In genomic region chr4:73870260-73870659, GRCh38 we compare ENCODE assay signal across 11 cellular contexts. TPM values are rescaled to one million over a fixed set of nuclear protein-coding genes. Genes with fewer than 3 reads are reported as not detected.
DNase-seq lines count a peak whose midpoint lies in the region; ATAC-seq and TF ChIP-seq lines count a peak whose summit lies in the region.
"Had no signal": no experiment of that assay in that cellular context is flagged by ENCODE, and none has a peak within 500 bp of the region (broad histone marks: within the 10 kb centered on the region; RNA-seq: fewer than 3 reads in every experiment).

No MANE protein-coding gene starts in this region.

- H3K4me3 Mint-ChIP-seq in T-helper 17 cell = no peak overlapping the region
- H3K4me3 Mint-ChIP-seq in CD4-positive, alpha-beta memory T cell = no peak overlapping the region

- POLR2A ChIA-PET in CD4-positive, alpha-beta memory T cell (lab: Charles Lee; ENCODE audit: partially characterized antibody) = no interaction called here

- no peaks in the 10 kb centered on the region for H3K36me3 Mint-ChIP-seq in T-helper 17 cell (ENCODE audit: low read depth)
- H3K36me3 Mint-ChIP-seq in CD4-positive, alpha-beta memory T cell = no peaks in the 10 kb centered on the region

- no peaks in the 10 kb centered on the region for H3K36me3 ChIP-seq in right atrium auricular region
- H3K36me3 ChIP-seq in CD4-positive, alpha-beta memory T cell (ENCODE audit: insufficient read depth, low read length) = no peaks in the 10 kb centered on the region
- H3K36me3 ChIP-seq: cardiac muscle cell had no signal

- H3K27me3 Mint-ChIP-seq in T-helper 17 cell = peaks cover 13% of the 10 kb centered on the region
- H3K27me3 Mint-ChIP-seq in CD4-positive, alpha-beta memory T cell = peaks cover 6 to 10% of the 10 kb centered on the region in 2 donors

- ATAC-seq in Right ventricle myocardium inferior = peak; percentile 26
- ATAC-seq in HG02885 (IDR thresholded peaks at IDR 0.05; ENCODE audit: poor library complexity, unreplicated experiment) = no peak
- no peak for ATAC-seq in T-helper 17 cell

- intact Hi-C loops in Right ventricle myocardium inferior (cut with DNase I) = no loop called here
- intact Hi-C loops in CD4-positive, alpha-beta memory T cell (cut with micrococcal nuclease) = no loop called here

- peaks cover 0 to 5% (median 0%) of the 10 kb centered on the region in 8 donors for H3K9me3 Mint-ChIP-seq in CD4-positive, alpha-beta memory T cell

- no peak overlapping the region for H3K27ac Mint-ChIP-seq in T-helper 17 cell
- no peak overlapping the region for H3K27ac Mint-ChIP-seq in CD4-positive, alpha-beta memory T cell

- no peak overlapping the region for H3K27ac ChIP-seq in right atrium auricular region
- H3K27ac ChIP-seq in CD4-positive, alpha-beta memory T cell (ENCODE audit: low read depth, low read length) = no peak overlapping the region
- H3K27ac ChIP-seq: cardiac muscle cell had no signal

- no peaks in the 10 kb centered on the region for H3K9me3 ChIP-seq in right atrium auricular region
- no peaks in the 10 kb centered on the region for H3K9me3 ChIP-seq in T-helper 17 cell (ENCODE audit: control insufficient read depth, low read length, poor library complexity, severe bottlenecking)
- H3K9me3 ChIP-seq in CD4-positive, alpha-beta memory T cell (ENCODE audit: control insufficient read depth in 1 of 2, low read length in 2 of 2) = no peaks in the 10 kb centered on the region

- peaks cover 2% of the 10 kb centered on the region for H3K4me1 Mint-ChIP-seq in T-helper 17 cell
- H3K4me1 Mint-ChIP-seq in CD4-positive, alpha-beta memory T cell = no peaks in the 10 kb centered on the region

- DNase-seq in Right ventricle myocardium inferior (ENCODE audit: missing footprints) = no peak
- DNase-seq in right atrium auricular region (ENCODE audit: low spot score) = no peak
- peak; percentile 57 for DNase-seq in epithelial cell of esophagus (ENCODE audit: low read depth)
- DNase-seq in lung microvascular endothelial cell (ENCODE audit: low read depth in 2 of 2) = peak; percentile 9 to 62
- no peak for DNase-seq in activated gamma-delta T cell (lab: John Stamatoyannopoulos, UW)
- no peak for DNase-seq in T-helper 17 cell
- DNase-seq in CD4-positive, alpha-beta memory T cell = no peak
- DNase-seq: activated CD4-positive, alpha-beta T cell treated with anti-CD3 and anti-CD28 coated beads, Interleukin-2, amount 50 U/mL, for 48 hours; NCI-H1105 treated with DMSO at 0.1 percent for 48 hours had no signal

- H3K4me1 ChIP-seq in right atrium auricular region = peaks cover 0 to 20% of the 10 kb centered on the region in 2 donors
- H3K4me1 ChIP-seq in CD4-positive, alpha-beta memory T cell (ENCODE audit: insufficient read depth, low read length) = no peaks in the 10 kb centered on the region

- H3K27me3 ChIP-seq in right atrium auricular region = no peaks in the 10 kb centered on the region
- H3K27me3 ChIP-seq in CD4-positive, alpha-beta memory T cell (ENCODE audit: insufficient read depth, low read length) = no peaks in the 10 kb centered on the region

- H3K4me3 ChIP-seq in right atrium auricular region = peak overlapping the region in 1 of 2 donors; percentile 48
- no peak overlapping the region for H3K4me3 ChIP-seq in epithelial cell of esophagus (ENCODE audit: low read length)
- no peak overlapping the region for H3K4me3 ChIP-seq in CD4-positive, alpha-beta memory T cell (ENCODE audit: low read length in 2 of 2)

- TF ChIP-seq CTCF in right atrium auricular region (IDR thresholded peaks at IDR 0.05) (no peak), epithelial cell of esophagus (IDR thresholded peaks at IDR 0.05; ENCODE audit: insufficient read depth, low read depth, low read length, missing control alignments) (no peak)

- CTCF ChIA-PET in CD4-positive, alpha-beta memory T cell (lab: Charles Lee; ENCODE audit: partially characterized antibody) = no interaction called here

RNA-seq across cellular contexts. Expression of gene CXCL1, which starts 1.1 kb away (rescaled TPM):
- total RNA-seq in Right ventricle myocardium inferior (1.3 TPM), right atrium auricular region (1 to 10 TPM; 6.9 to 8.5 TPM), lung microvascular endothelial cell (10.5 and 36.3 TPM in 2 replicates), T-helper 17 cell (under 1 TPM in 1 of 2 donors, not detected in 1; 0.31 TPM)
- not detected for total RNA-seq in CD4-positive, alpha-beta memory T cell
- not detected for polyA plus RNA-seq in CD4-positive, alpha-beta memory T cell
- total RNA-seq: cardiac muscle cell had no signal
- polyA plus RNA-seq: cardiac muscle cell had no signal

RNA-seq across cellular contexts. Expression of gene PF4V1, which starts 17.2 kb away (rescaled TPM):
- not detected for total RNA-seq in Right ventricle myocardium inferior
- total RNA-seq in right atrium auricular region = not detected
- total RNA-seq in lung microvascular endothelial cell = not detected in 2 replicates
- 10 to 100 TPM in 1 of 2 donors, not detected in 1; 67.9 TPM for total RNA-seq in T-helper 17 cell
- not detected for total RNA-seq in CD4-positive, alpha-beta memory T cell
- polyA plus RNA-seq in CD4-positive, alpha-beta memory T cell = not detected
- total RNA-seq: cardiac muscle cell had no signal
- polyA plus RNA-seq: cardiac muscle cell had no signal

RNA-seq across cellular contexts. Expression of gene CXCL6, which starts 33.8 kb away (rescaled TPM):
- total RNA-seq in Right ventricle myocardium inferior = 0.27 TPM
- total RNA-seq in right atrium auricular region = 1 to 10 TPM in 1 of 2 donors, under 1 TPM in 1; 0.44 to 2.4 TPM
- 0.22 and 0.40 TPM in 2 replicates for total RNA-seq in lung microvascular endothelial cell
- not detected for total RNA-seq in T-helper 17 cell
- not detected for total RNA-seq in CD4-positive, alpha-beta memory T cell
- not detected for polyA plus RNA-seq in CD4-positive, alpha-beta memory T cell
- total RNA-seq: cardiac muscle cell had no signal
- polyA plus RNA-seq: cardiac muscle cell had no signal

Comparison
In these comparisons a context has a peak if more than half of its experiments do, and no peak if none do; other contexts are left out.
1. DNase-seq: peak in epithelial cell of esophagus (single experiment) and lung microvascular endothelial cell (2 of 2); none in Right ventricle myocardium inferior (single experiment), right atrium auricular region (single experiment), activated gamma-delta T cell (single experiment), T-helper 17 cell (0 of 3) and CD4-positive, alpha-beta memory T cell (0 of 5).